1 cellular context compared by ENCODE assay signal in genomic region chr10:59126277-59126676, GRCh38.
TF ChIP-seq lines count a peak whose summit lies in the region.

No MANE protein-coding gene starts in this region.

TF ChIP-seq in GM23338, 12 proteins besides CTCF, POLR2A, EP300 and RAD21 (continued from another document):
- TF ChIP-seq, protein P1, sequence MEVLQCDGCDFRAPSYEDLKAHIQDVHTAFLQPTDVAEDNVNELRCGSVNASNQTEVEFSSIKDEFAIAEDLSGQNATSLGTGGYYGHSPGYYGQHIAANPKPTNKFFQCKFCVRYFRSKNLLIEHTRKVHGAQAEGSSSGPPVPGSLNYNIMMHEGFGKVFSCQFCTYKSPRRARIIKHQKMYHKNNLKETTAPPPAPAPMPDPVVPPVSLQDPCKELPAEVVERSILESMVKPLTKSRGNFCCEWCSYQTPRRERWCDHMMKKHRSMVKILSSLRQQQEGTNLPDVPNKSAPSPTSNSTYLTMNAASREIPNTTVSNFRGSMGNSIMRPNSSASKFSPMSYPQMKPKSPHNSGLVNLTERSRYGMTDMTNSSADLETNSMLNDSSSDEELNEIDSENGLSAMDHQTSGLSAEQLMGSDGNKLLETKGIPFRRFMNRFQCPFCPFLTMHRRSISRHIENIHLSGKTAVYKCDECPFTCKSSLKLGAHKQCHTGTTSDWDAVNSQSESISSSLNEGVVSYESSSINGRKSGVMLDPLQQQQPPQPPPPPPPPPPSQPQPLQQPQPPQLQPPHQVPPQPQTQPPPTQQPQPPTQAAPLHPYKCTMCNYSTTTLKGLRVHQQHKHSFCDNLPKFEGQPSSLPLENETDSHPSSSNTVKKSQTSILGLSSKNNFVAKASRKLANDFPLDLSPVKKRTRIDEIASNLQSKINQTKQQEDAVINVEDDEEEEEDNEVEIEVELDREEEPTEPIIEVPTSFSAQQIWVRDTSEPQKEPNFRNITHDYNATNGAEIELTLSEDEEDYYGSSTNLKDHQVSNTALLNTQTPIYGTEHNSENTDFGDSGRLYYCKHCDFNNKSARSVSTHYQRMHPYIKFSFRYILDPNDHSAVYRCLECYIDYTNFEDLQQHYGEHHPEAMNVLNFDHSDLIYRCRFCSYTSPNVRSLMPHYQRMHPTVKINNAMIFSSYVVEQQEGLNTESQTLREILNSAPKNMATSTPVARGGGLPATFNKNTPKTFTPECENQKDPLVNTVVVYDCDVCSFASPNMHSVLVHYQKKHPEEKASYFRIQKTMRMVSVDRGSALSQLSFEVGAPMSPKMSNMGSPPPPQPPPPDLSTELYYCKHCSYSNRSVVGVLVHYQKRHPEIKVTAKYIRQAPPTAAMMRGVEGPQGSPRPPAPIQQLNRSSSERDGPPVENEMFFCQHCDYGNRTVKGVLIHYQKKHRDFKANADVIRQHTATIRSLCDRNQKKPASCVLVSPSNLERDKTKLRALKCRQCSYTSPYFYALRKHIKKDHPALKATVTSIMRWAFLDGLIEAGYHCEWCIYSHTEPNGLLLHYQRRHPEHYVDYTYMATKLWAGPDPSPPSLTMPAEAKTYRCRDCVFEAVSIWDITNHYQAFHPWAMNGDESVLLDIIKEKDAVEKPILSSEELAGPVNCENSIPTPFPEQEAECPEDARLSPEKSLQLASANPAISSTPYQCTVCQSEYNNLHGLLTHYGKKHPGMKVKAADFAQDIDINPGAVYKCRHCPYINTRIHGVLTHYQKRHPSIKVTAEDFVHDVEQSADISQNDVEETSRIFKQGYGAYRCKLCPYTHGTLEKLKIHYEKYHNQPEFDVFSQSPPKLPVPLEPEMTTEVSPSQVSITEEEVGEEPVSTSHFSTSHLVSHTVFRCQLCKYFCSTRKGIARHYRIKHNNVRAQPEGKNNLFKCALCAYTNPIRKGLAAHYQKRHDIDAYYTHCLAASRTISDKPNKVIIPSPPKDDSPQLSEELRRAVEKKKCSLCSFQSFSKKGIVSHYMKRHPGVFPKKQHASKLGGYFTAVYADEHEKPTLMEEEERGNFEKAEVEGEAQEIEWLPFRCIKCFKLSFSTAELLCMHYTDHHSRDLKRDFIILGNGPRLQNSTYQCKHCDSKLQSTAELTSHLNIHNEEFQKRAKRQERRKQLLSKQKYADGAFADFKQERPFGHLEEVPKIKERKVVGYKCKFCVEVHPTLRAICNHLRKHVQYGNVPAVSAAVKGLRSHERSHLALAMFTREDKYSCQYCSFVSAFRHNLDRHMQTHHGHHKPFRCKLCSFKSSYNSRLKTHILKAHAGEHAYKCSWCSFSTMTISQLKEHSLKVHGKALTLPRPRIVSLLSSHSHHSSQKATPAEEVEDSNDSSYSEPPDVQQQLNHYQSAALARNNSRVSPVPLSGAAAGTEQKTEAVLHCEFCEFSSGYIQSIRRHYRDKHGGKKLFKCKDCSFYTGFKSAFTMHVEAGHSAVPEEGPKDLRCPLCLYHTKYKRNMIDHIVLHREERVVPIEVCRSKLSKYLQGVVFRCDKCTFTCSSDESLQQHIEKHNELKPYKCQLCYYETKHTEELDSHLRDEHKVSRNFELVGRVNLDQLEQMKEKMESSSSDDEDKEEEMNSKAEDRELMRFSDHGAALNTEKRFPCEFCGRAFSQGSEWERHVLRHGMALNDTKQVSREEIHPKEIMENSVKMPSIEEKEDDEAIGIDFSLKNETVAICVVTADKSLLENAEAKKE (CRISPR knock-in tag; IDR thresholded peaks at IDR 0.05) = no peak
- no peak for TF ChIP-seq NANOG (IDR thresholded peaks at IDR 0.05; ENCODE audit: borderline replicate concordance)
- no peak for TF ChIP-seq ZNF331 (CRISPR knock-in tag; IDR thresholded peaks at IDR 0.05; ENCODE audit: low read depth)
- TF ChIP-seq STAT1 (IDR thresholded peaks at IDR 0.05; ENCODE audit: unreplicated experiment) = no peak
- no peak for TF ChIP-seq CREB1 (CRISPR knock-in tag; IDR thresholded peaks at IDR 0.05; ENCODE audit: low read depth)
- no peak for TF ChIP-seq ETS1 (IDR thresholded peaks at IDR 0.05)
- no peak for TF ChIP-seq EZH2 (IDR thresholded peaks at IDR 0.05; ENCODE audit: low read depth, unreplicated experiment)
- TF ChIP-seq, protein P2, sequence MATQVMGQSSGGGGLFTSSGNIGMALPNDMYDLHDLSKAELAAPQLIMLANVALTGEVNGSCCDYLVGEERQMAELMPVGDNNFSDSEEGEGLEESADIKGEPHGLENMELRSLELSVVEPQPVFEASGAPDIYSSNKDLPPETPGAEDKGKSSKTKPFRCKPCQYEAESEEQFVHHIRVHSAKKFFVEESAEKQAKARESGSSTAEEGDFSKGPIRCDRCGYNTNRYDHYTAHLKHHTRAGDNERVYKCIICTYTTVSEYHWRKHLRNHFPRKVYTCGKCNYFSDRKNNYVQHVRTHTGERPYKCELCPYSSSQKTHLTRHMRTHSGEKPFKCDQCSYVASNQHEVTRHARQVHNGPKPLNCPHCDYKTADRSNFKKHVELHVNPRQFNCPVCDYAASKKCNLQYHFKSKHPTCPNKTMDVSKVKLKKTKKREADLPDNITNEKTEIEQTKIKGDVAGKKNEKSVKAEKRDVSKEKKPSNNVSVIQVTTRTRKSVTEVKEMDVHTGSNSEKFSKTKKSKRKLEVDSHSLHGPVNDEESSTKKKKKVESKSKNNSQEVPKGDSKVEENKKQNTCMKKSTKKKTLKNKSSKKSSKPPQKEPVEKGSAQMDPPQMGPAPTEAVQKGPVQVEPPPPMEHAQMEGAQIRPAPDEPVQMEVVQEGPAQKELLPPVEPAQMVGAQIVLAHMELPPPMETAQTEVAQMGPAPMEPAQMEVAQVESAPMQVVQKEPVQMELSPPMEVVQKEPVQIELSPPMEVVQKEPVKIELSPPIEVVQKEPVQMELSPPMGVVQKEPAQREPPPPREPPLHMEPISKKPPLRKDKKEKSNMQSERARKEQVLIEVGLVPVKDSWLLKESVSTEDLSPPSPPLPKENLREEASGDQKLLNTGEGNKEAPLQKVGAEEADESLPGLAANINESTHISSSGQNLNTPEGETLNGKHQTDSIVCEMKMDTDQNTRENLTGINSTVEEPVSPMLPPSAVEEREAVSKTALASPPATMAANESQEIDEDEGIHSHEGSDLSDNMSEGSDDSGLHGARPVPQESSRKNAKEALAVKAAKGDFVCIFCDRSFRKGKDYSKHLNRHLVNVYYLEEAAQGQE (IDR thresholded peaks at IDR 0.05; ENCODE audit: unreplicated experiment) = no peak
- no peak for TF ChIP-seq JUNB (IDR thresholded peaks at IDR 0.05; ENCODE audit: unreplicated experiment)
- no peak for TF ChIP-seq EZH2phosphoT487 (IDR thresholded peaks at IDR 0.05; ENCODE audit: unreplicated experiment)
- TF ChIP-seq ZNF114 (CRISPR knock-in tag; IDR thresholded peaks at IDR 0.05) = no peak
